ENCODE assay signal across 11 cellular contexts in genomic region chr4:147734496-147734895, GRCh38. TPM values are rescaled to one million over a fixed set of nuclear protein-coding genes. Genes with fewer than 3 reads are reported as not detected.
DNase-seq lines count a peak whose midpoint lies in the region; ATAC-seq, FAIRE-seq and TF ChIP-seq lines count a peak whose summit lies in the region.
"Had no signal": no experiment of that assay in that cellular context is flagged by ENCODE, and none has a peak within 500 bp of the region (broad histone marks: within the 10 kb centered on the region; RNA-seq: fewer than 3 reads in every experiment).

No MANE protein-coding gene starts in this region.

- no peak for DNase-seq in endothelial cell of umbilical vein (ENCODE audit: low read depth, low spot score)
- DNase-seq in T-helper 9 cell = no peak
- DNase-seq in foreskin melanocyte = no peak
- no peak for DNase-seq in left lung
- DNase-seq in GM03348 (ENCODE audit: low spot score) = no peak
- DNase-seq: activated effector memory CD4-positive, alpha-beta T cell treated with Interleukin-2 at 50 U/mL for 16 hours; MV-4-11 had no signal

- H3K27ac ChIP-seq in BLaER1 treated with 17β-estradiol and CSF1 and Interleukin-3, amounts not matched to agents 10 nM and 100 nM = no peak overlapping the region
- H3K27ac ChIP-seq in KMS-11 (no peak overlapping the region), endothelial cell of umbilical vein (ENCODE audit: insufficient read depth, low read depth, low read length) (no peak overlapping the region), rectal smooth muscle tissue (ENCODE audit: low read depth, low read length) (peak overlapping the region; percentile 97), left lung (no peak overlapping the region)
- H3K27ac ChIP-seq: neutrophil had no signal

- H3K27me3 ChIP-seq in BLaER1 treated with 17β-estradiol and CSF1 and Interleukin-3, amounts not matched to agents 10 nM and 100 nM = peaks cover 0 to 10% (median 0%) of the 10 kb centered on the region in 11 experiments; a peak in 7 of 22 replicates
- H3K27me3 ChIP-seq in KMS-11 (ENCODE audit: insufficient read depth, low read depth) (no peaks in the 10 kb centered on the region), endothelial cell of umbilical vein (ENCODE audit: control insufficient read depth in 2 of 2, insufficient read depth in 2 of 2, low read length in 2 of 2) (no peaks in the 10 kb centered on the region), rectal smooth muscle tissue (ENCODE audit: control insufficient read depth, insufficient read depth, low read length) (no peaks in the 10 kb centered on the region), left lung (peaks cover 0 to 9% of the 10 kb centered on the region in 2 donors)

- H3K9me1 ChIP-seq in endothelial cell of umbilical vein (replicated peaks; ENCODE audit: control insufficient read depth, extremely low read depth, insufficient read depth, low read length) = no peaks in the 10 kb centered on the region

- TF ChIP-seq POLR2A in endothelial cell of umbilical vein (IDR thresholded peaks at IDR 0.05; ENCODE audit: low read depth, low read length) = no peak

- CTCF ChIA-PET in endothelial cell of umbilical vein (lab: Charles Lee) = interaction anchor here (9.9 kb wide), 1 partner anchor 131 kb away, joined by 170 read pairs; no protein-coding TSS in a partner anchor

- no peak for ATAC-seq in left lung

- POLR2A ChIA-PET in endothelial cell of umbilical vein (lab: Charles Lee) = interaction anchor here (1.0 kb wide), 1 partner anchor 38 kb away, joined by 3 read pairs; no protein-coding TSS in a partner anchor

- dilution Hi-C loops in endothelial cell of umbilical vein (cut with MboI; ENCODE audit: extremely low pct_ligation_motif_present, low sequenced_read_pairs) = no loop called here

- TF ChIP-seq CTCF in KMS-11 (conservative IDR thresholded peaks at IDR 0.05; ENCODE audit: low read depth, low read length) = no peak
- TF ChIP-seq CTCF in endothelial cell of umbilical vein (IDR thresholded peaks at IDR 0.05; ENCODE audit: extremely low read depth in 1 of 2, insufficient read depth in 1 of 2, low read depth in 1 of 2, low read length in 2 of 2) = no peak
- TF ChIP-seq CTCF in left lung (IDR thresholded peaks at IDR 0.05) = no peak

- intact Hi-C loops in endothelial cell of umbilical vein (cut with micrococcal nuclease) = no loop called here
- intact Hi-C loops in left lung (cut with DNase I) = no loop called here

- H3K4me2 ChIP-seq in BLaER1 treated with 17β-estradiol and CSF1 and Interleukin-3, amounts not matched to agents 10 nM and 100 nM = peak overlapping the region in 10 of 11 experiments; percentile 85 to 97 (median 91); a peak in 15 of 22 replicates
- peak overlapping the region; percentile 93 for H3K4me2 ChIP-seq in KMS-11
- H3K4me2 ChIP-seq in endothelial cell of umbilical vein (ENCODE audit: insufficient read depth, low read length) = peak overlapping the region; percentile 88

- no TSS peak for BruUV-seq in endothelial cell of umbilical vein (replicated peaks; lab: Mats Ljungman, UMichigan)

- H2AFZ ChIP-seq in KMS-11 (ENCODE audit: low read depth) (no peak overlapping the region), endothelial cell of umbilical vein (ENCODE audit: low read depth, low read length) (no peak overlapping the region)

- peak overlapping the region in 2 of 10 experiments; percentile 84 to 91; a peak in 3 of 20 replicates for H3K4me3 ChIP-seq in BLaER1 treated with 17β-estradiol and CSF1 and Interleukin-3, amounts not matched to agents 10 nM and 100 nM
- H3K4me3 ChIP-seq in KMS-11 (IDR thresholded peaks at IDR 0.05; ENCODE audit: insufficient read depth, low read depth, low read length) (no peak overlapping the region), endothelial cell of umbilical vein (replicated peaks in 1 of 3; ENCODE audit: insufficient read depth in 1 of 3, low read depth in 1 of 3, low read length in 3 of 3) (peak overlapping the region in 1 of 3 experiments; percentile 81), rectal smooth muscle tissue (ENCODE audit: low read length) (peak overlapping the region; percentile 5), left lung (peak overlapping the region in 1 of 2 donors; percentile 64)

- H3K4me1 ChIP-seq in BLaER1 treated with 17β-estradiol and CSF1 and Interleukin-3, amounts not matched to agents 10 nM and 100 nM = peaks cover 11 to 48% (median 25%) of the 10 kb centered on the region in 10 experiments
- H3K4me1 ChIP-seq in KMS-11 (ENCODE audit: low read depth, poor library complexity, severe bottlenecking) (peaks cover 55% of the 10 kb centered on the region), endothelial cell of umbilical vein (ENCODE audit: control insufficient read depth, extremely low read depth, insufficient read depth, low read length) (peaks cover 42% of the 10 kb centered on the region), rectal smooth muscle tissue (ENCODE audit: control insufficient read depth, insufficient read depth, low read length) (peaks cover 20% of the 10 kb centered on the region), left lung (peaks cover 4 to 29% of the 10 kb centered on the region in 2 donors)

- no peak for FAIRE-seq in endothelial cell of umbilical vein (lab: Jason Lieb, UNC)

- no peaks in the 10 kb centered on the region for H3K36me3 ChIP-seq in BLaER1 treated with 17β-estradiol and CSF1 and Interleukin-3, amounts not matched to agents 10 nM and 100 nM
- H3K36me3 ChIP-seq in KMS-11 (ENCODE audit: insufficient read depth) (no peaks in the 10 kb centered on the region), endothelial cell of umbilical vein (ENCODE audit: control insufficient read depth in 2 of 2, extremely low read depth in 1 of 2, insufficient read depth in 2 of 2, low read length in 2 of 2) (no peaks in the 10 kb centered on the region), rectal smooth muscle tissue (ENCODE audit: control insufficient read depth, insufficient read depth, low read length) (no peaks in the 10 kb centered on the region), left lung (no peaks in the 10 kb centered on the region)
- H3K36me3 ChIP-seq: neutrophil had no signal

- H4K20me1 ChIP-seq in BLaER1 treated with 17β-estradiol and CSF1 and Interleukin-3, amounts not matched to agents 10 nM and 100 nM = peaks cover 6 to 45% (median 24%) of the 10 kb centered on the region in 11 experiments; a peak in 18 of 22 replicates
- H4K20me1 ChIP-seq in KMS-11 (ENCODE audit: insufficient read depth) (peaks cover 32% of the 10 kb centered on the region), endothelial cell of umbilical vein (replicated peaks; ENCODE audit: control insufficient read depth, extremely low read depth, insufficient read depth, low read length) (no peaks in the 10 kb centered on the region)

- H3K9me3 ChIP-seq in BLaER1 treated with 17β-estradiol and CSF1 and Interleukin-3, amounts not matched to agents 10 nM and 100 nM (replicated peaks in 1 of 11) = no peaks in the 10 kb centered on the region
- H3K9me3 ChIP-seq in endothelial cell of umbilical vein (replicated peaks; ENCODE audit: control insufficient read depth, insufficient read depth, low read length) (no peaks in the 10 kb centered on the region), left lung (no peaks in the 10 kb centered on the region)
- H3K9me3 ChIP-seq: neutrophil had no signal

- H3K9ac ChIP-seq in BLaER1 treated with 17β-estradiol and CSF1 and Interleukin-3, amounts not matched to agents 10 nM and 100 nM = no peak overlapping the region
- peak overlapping the region; percentile 98; the same call in 1 of the 2 replicates for H3K9ac ChIP-seq in KMS-11
- H3K9ac ChIP-seq in endothelial cell of umbilical vein (replicated peaks; ENCODE audit: extremely low read depth, insufficient read depth, low read length) = no peak overlapping the region
- H3K9ac ChIP-seq in rectal smooth muscle tissue (ENCODE audit: low read length) = no peak overlapping the region

- peaks cover 75% of the 10 kb centered on the region for H3K79me2 ChIP-seq in KMS-11 (ENCODE audit: insufficient read depth, low read depth)
- H3K79me2 ChIP-seq in endothelial cell of umbilical vein (ENCODE audit: control insufficient read depth, insufficient read depth, low read length) = peaks cover 66% of the 10 kb centered on the region

TF ChIP-seq in endothelial cell of umbilical vein, 7 proteins besides CTCF, POLR2A, EP300 and RAD21:
- no peak for TF ChIP-seq GATA2 (IDR thresholded peaks at IDR 0.05; ENCODE audit: insufficient read depth, insufficient read length, low read depth, low read length)
- TF ChIP-seq JUN (IDR thresholded peaks at IDR 0.05; ENCODE audit: borderline replicate concordance, insufficient read depth, insufficient read length, low read depth) = no peak
- no peak for TF ChIP-seq MAX (IDR thresholded peaks at IDR 0.05; ENCODE audit: insufficient read depth, insufficient read length)
- TF ChIP-seq FOS (IDR thresholded peaks at IDR 0.05; ENCODE audit: borderline replicate concordance, insufficient read depth, low read length) = no peak
- TF ChIP-seq MYC (IDR thresholded peaks at IDR 0.05; ENCODE audit: low read depth, low read length) = no peak
- TF ChIP-seq POLR2AphosphoS5 (IDR thresholded peaks at IDR 0.05; ENCODE audit: insufficient read depth, low read depth, low read length) = no peak
- TF ChIP-seq EZH2 (IDR thresholded peaks at IDR 0.05; ENCODE audit: borderline replicate concordance, low read depth, low read length, severe bottlenecking) = no peak

RNA-seq across cellular contexts. Expression of gene ARHGAP10, which starts 2.6 kb away (rescaled TPM):
- total RNA-seq in endothelial cell of umbilical vein (36.7 and 39.1 TPM in 2 replicates), left lung (10 to 100 TPM; 22.0 to 25.4 TPM)
- 20.0 and 20.4 TPM in 2 replicates for polyA plus RNA-seq in endothelial cell of umbilical vein
- polyA plus RNA-seq in endothelial cell of umbilical vein (2011; cell fraction: cytosol; rRNA removed) = 18.9 and 19.1 TPM in 2 replicates
- 28.8 and 32.2 TPM in 2 replicates for polyA plus RNA-seq in endothelial cell of umbilical vein (2011; cell fraction: nucleus; rRNA removed)
- polyA plus RNA-seq in endothelial cell of umbilical vein (2012) = 15.7 and 17.2 TPM in 2 replicates
- 36.7 and 37.1 TPM in 2 replicates for polyA minus RNA-seq in endothelial cell of umbilical vein
- polyA minus RNA-seq in endothelial cell of umbilical vein (2011; cell fraction: cytosol; rRNA and poly(A)+ RNA removed) = 4.8 TPM
- polyA minus RNA-seq in endothelial cell of umbilical vein (2011; cell fraction: nucleus; rRNA and poly(A)+ RNA removed) = 94.0 and 110 TPM in 2 replicates

RNA-seq across cellular contexts. Expression of gene PRMT9, which starts 50.5 kb away (rescaled TPM):
- total RNA-seq in endothelial cell of umbilical vein (8.2 and 9.0 TPM in 2 replicates), left lung (1 to 10 TPM; 7.4 to 8.9 TPM)
- 3.2 TPM in 2 replicates for polyA plus RNA-seq in endothelial cell of umbilical vein
- polyA plus RNA-seq in endothelial cell of umbilical vein (2011; cell fraction: cytosol; rRNA removed) = 4.2 and 4.4 TPM in 2 replicates
- polyA plus RNA-seq in endothelial cell of umbilical vein (2011; cell fraction: nucleus; rRNA removed) = 9.8 and 10.9 TPM in 2 replicates
- polyA plus RNA-seq in endothelial cell of umbilical vein (2012) = 4.3 and 7.4 TPM in 2 replicates
- 7.7 and 9.4 TPM in 2 replicates for polyA minus RNA-seq in endothelial cell of umbilical vein
- polyA minus RNA-seq in endothelial cell of umbilical vein (2011; cell fraction: cytosol; rRNA and poly(A)+ RNA removed) = 4.6 TPM
- 5.7 and 8.9 TPM in 2 replicates for polyA minus RNA-seq in endothelial cell of umbilical vein (2011; cell fraction: nucleus; rRNA and poly(A)+ RNA removed)
